In genomic region chr6:169324086-169324485, GRCh38 we compare ENCODE assay signal across 6 cellular contexts.
"Had no signal": no experiment of that assay in that cellular context is flagged by ENCODE, and none has a peak within 500 bp of the region (broad histone marks: within the 10 kb centered on the region; RNA-seq: fewer than 3 reads in every experiment).

No MANE protein-coding gene starts in this region.

- H3K9me3 Mint-ChIP-seq: GM23338, HFFc6 had no signal

- H3K27ac ChIP-seq: HL-60 had no signal

- H3K4me2 ChIP-seq: GM23338 had no signal

- H2AFZ ChIP-seq: GM23338 had no signal

- DNase-seq: H9, HFFc6, IMR-90, KBM-7 had no signal

- H3K27ac Mint-ChIP-seq: GM23338, H9, HFFc6 had no signal

- H3K4me3 ChIP-seq: GM23338 had no signal

- H3K4me3 Mint-ChIP-seq: GM23338, H9, HFFc6 had no signal

- H3K4me1 Mint-ChIP-seq: GM23338 had no signal
